Comparison of ENCODE assay signal across 19 cellular contexts in genomic region chr21:37273911-37274690, GRCh38. TPM values are rescaled to one million over a fixed set of nuclear protein-coding genes. Genes with fewer than 3 reads are reported as not detected.
A peak's percentile ranks its signal among the peaks of the same experiment; 100 is the strongest.
DNase-seq lines count a peak whose midpoint lies in the region; ATAC-seq and TF ChIP-seq lines count a peak whose summit lies in the region.
"Had no signal": no experiment of that assay in that cellular context is flagged by ENCODE, and none has a peak within 500 bp of the region (broad histone marks: within the 10 kb centered on the region; RNA-seq: fewer than 3 reads in every experiment).

No MANE protein-coding gene starts in this region.

- H3K27me3 ChIP-seq in prostate gland (replicated peaks; ENCODE audit: insufficient read depth), result no peaks in the 10 kb centered on the region
- H3K27me3 ChIP-seq: Peyer's patch had no signal

- intact Hi-C loops in prostate gland (cut with DNase I), result no loop called here

- no peaks in the 10 kb centered on the region for H3K9me3 Mint-ChIP-seq in neural crest cell
- H3K9me3 Mint-ChIP-seq: CD4-positive, alpha-beta T cell; central memory CD8-positive, alpha-beta T cell; effector memory CD8-positive, alpha-beta T cell had no signal

- peaks cover 9% of the 10 kb centered on the region for H3K4me1 Mint-ChIP-seq in neural crest cell
- H3K4me1 Mint-ChIP-seq: central memory CD8-positive, alpha-beta T cell had no signal

- no peak overlapping the region for H3K4me3 ChIP-seq in prostate gland
- H3K4me3 ChIP-seq: Peyer's patch had no signal

- no peak for DNase-seq in activated CD4-positive, CD25-positive, alpha-beta regulatory T cell (lab: John Stamatoyannopoulos, UW)
- DNase-seq in M059J (ENCODE audit: low read depth), result peak; percentile 11
- DNase-seq in neural crest cell (ENCODE audit: low read depth, low spot score), result no peak
- no peak for DNase-seq in prostate gland (ENCODE audit: low spot score)
- DNase-seq in SK-N-DZ (ENCODE audit: low spot score), result no peak
- DNase-seq: 8988T; activated CD4-positive, CD25-positive, alpha-beta regulatory T cell treated with anti-CD3 and anti-CD28 coated beads, Interleukin-2, amount 50 U/mL, for 72 hours; CD4-positive, alpha-beta T cell; effector memory CD8-positive, alpha-beta T cell; Kasumi-1; NCI-H2029 treated with DMSO at 0.1 percent for 48 hours; NCI-H526; Peyer's patch; posterior cingulate gyrus had no signal

- no peak for TF ChIP-seq POLR2A in prostate gland (IDR thresholded peaks at IDR 0.05)

- TF ChIP-seq CTCF in neural crest cell (conservative IDR thresholded peaks at IDR 0.05) (no peak), prostate gland (IDR thresholded peaks at IDR 0.05) (no peak)

- no peaks in the 10 kb centered on the region for H3K36me3 Mint-ChIP-seq in neural crest cell (ENCODE audit: low read depth)

- H3K4me1 ChIP-seq in prostate gland (replicated peaks), result no peaks in the 10 kb centered on the region
- H3K4me1 ChIP-seq: Peyer's patch had no signal

- 50% methylated on average over 9 of the region's 9 CpGs for WGBS in prostate gland

- H3K4me3 Mint-ChIP-seq in neural crest cell, result no peak overlapping the region
- H3K4me3 Mint-ChIP-seq: CD4-positive, alpha-beta T cell; central memory CD8-positive, alpha-beta T cell; effector memory CD8-positive, alpha-beta T cell had no signal

- ATAC-seq in activated CD4-positive, CD25-positive, alpha-beta regulatory T cell treated with anti-CD3 and anti-CD28 coated beads, Interleukin-2, amount 50 U/mL, for 24 hours, result peak; percentile 32 to 86
- ATAC-seq in GM21723 (IDR thresholded peaks at IDR 0.05; ENCODE audit: unreplicated experiment), result peak; percentile 69
- ATAC-seq in HG03097 (IDR thresholded peaks at IDR 0.05; ENCODE audit: low FRiP score, unreplicated experiment), result no peak
- ATAC-seq: effector memory CD8-positive, alpha-beta T cell had no signal

- H3K27ac ChIP-seq in prostate gland, result no peak overlapping the region
- H3K27ac ChIP-seq: HL-60, Peyer's patch had no signal

- no peaks in the 10 kb centered on the region for H3K9me3 ChIP-seq in prostate gland
- H3K9me3 ChIP-seq: Peyer's patch had no signal

- peak overlapping the region; percentile 79 for H3K27ac Mint-ChIP-seq in neural crest cell (ENCODE audit: unreplicated experiment)
- H3K27ac Mint-ChIP-seq: CD4-positive, alpha-beta T cell had no signal

- no peaks in the 10 kb centered on the region for H3K36me3 ChIP-seq in prostate gland
- H3K36me3 ChIP-seq: Peyer's patch had no signal

- H3K27me3 Mint-ChIP-seq in neural crest cell (ENCODE audit: low read depth), result no peaks in the 10 kb centered on the region
- H3K27me3 Mint-ChIP-seq: CD4-positive, alpha-beta T cell; central memory CD8-positive, alpha-beta T cell had no signal

RNA-seq across cellular contexts. Expression of gene VPS26C, which starts 7.0 kb away (rescaled TPM):
- 83.7 and 130 TPM in 2 replicates for total RNA-seq in M059J (2014; rRNA removed; shearing (Covaris generic))
- 41.1 and 43.5 TPM in 2 replicates for total RNA-seq in neural crest cell
- 10 to 100 TPM; 36.8 to 46.1 TPM for total RNA-seq in prostate gland
- polyA plus RNA-seq in SK-N-DZ (2014; cell fraction: cytosol; rRNA removed), result 39.8 and 47.4 TPM in 2 replicates
- polyA plus RNA-seq in SK-N-DZ (2014; cell fraction: nucleus; rRNA removed), result 30.2 and 40.5 TPM in 2 replicates
